Comparison of ENCODE assay signal across 26 cellular contexts in the genomic region with DNA sequence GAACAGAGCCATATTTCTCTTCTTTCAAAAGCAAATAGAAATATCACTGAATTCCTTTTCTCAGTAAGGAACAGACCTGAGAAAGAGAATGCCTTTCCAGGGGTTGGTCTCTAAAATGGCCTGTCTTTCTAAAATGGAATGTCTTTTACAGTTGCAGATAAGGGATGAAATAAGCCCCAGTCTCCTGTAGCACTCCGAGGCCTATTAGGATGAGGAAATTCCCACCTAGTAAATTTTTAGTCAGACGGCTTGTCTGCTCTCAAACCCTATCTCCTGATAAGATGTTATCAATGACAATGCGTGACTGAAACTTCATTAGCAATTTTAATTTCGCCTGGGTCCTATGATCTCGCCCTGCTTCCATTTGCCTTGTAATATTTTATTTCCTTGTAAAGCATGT. TPM values are rescaled to one million over a fixed set of nuclear protein-coding genes. Genes with fewer than 3 reads are reported as not detected.
"Had no signal": no experiment of that assay in that cellular context is flagged by ENCODE, and none has a peak within 500 bp of the region (broad histone marks: within the 10 kb centered on the region; RNA-seq: fewer than 3 reads in every experiment).

No MANE protein-coding gene starts in this region.

- H2AFZ ChIP-seq: PC-9 had no signal

- H3K36me3 ChIP-seq: MG63, Peyer's patch had no signal

- H3K4me2 ChIP-seq: PC-9, SK-N-SH had no signal

- DNase-seq: Karpas-422; KG1; MG63; NCI-H1092; NCI-H1105 treated with DMSO at 0.1 percent for 48 hours; NCI-H1417 treated with DMSO at 0.1 percent for 48 hours; NCI-H146; NCI-H1694 treated with DMSO at 0.1 percent for 48 hours; NCI-H1930; NCI-H2081; NCI-H2107; NCI-H2227 treated with DMSO at 0.1 percent for 48 hours; NCI-H524; NCI-H526 treated with DMSO at 0.1 percent for 48 hours; NCI-H774; NK-92 treated with Interleukin-12 subunit alpha and Interleukin-12 subunit beta, amount 100 ng/mL, for 24 hours; PC-9; Peyer's patch; Right ventricle myocardium superior; RPMI8226; SK-N-SH; SW 1271; T-cell had no signal

- ATAC-seq: T-cell had no signal

- H3K27me3 ChIP-seq: MG63, Peyer's patch had no signal

- H3K4me3 ChIP-seq: MG63, PC-9, Peyer's patch had no signal

- H3K9me3 ChIP-seq: MG63, Peyer's patch, SK-N-SH had no signal

- H3K9ac ChIP-seq: SK-N-SH had no signal

- H3K27ac ChIP-seq: PC-9, Peyer's patch had no signal

RNA-seq across cellular contexts. Expression of gene EFCAB10, which starts 2.9 kb away (rescaled TPM):
- total RNA-seq: HT-29, OCI-LY7, PC-9, Peyer's patch, Right ventricle myocardium superior, SK-MEL-5 had no signal
